26 cellular contexts compared by ENCODE assay signal in genomic region chr2:198231562-198231961, GRCh38.
"Had no signal": no experiment of that assay in that cellular context is flagged by ENCODE, and none has a peak within 500 bp of the region (broad histone marks: within the 10 kb centered on the region; RNA-seq: fewer than 3 reads in every experiment).

No MANE protein-coding gene starts in this region.

- H3K27me3 Mint-ChIP-seq: dendritic cell treated with granulocyte-macrophage colony-stimulating factor and Interleukin-4, amounts not matched to agents 40 ng/mL and 50 ng/mL, for 4 days had no signal

- H3K27ac Mint-ChIP-seq: dendritic cell treated with granulocyte-macrophage colony-stimulating factor and Interleukin-4, amounts not matched to agents 40 ng/mL and 50 ng/mL, for 4 days; naive thymus-derived CD4-positive, alpha-beta T cell; nephron had no signal

- DNase-seq: colonic mucosa; effector CD8-positive, alpha-beta T cell; erythroblast; esophagus squamous epithelium; hypothalamus; mesendoderm; midbrain; naive thymus-derived CD4-positive, alpha-beta T cell; occipital lobe; pancreas; stimulated activated CD4-positive, alpha-beta T cell treated with anti-CD3 and anti-CD28 coated beads, Interleukin-12 subunit alpha, Interleukin-12 subunit beta, amount 100 ng/mL, for 4 hours; stimulated activated CD4-positive, alpha-beta T cell treated with anti-CD3 and anti-CD28 coated beads, Interleukin-1b, Interleukin-23, amount 100 ng/mL, for 48 hours; stimulated activated CD4-positive, alpha-beta T cell treated with anti-CD3 and anti-CD28 coated beads, Interleukin-4, amount 100 ng/mL, for 1 hour; stimulated activated CD8-positive, alpha-beta memory T cell treated with anti-CD3 and anti-CD28 coated beads, Interleukin-4, amount 100 ng/mL, for 48 hours; stimulated activated naive CD4-positive, alpha-beta T cell; stomach; thyroid gland; trophoblast cell had no signal

- H3K27me3 ChIP-seq: colonic mucosa, esophagus squamous epithelium, pancreas, stomach, thyroid gland had no signal

- H3K9me3 Mint-ChIP-seq: central memory CD8-positive, alpha-beta T cell; dendritic cell treated with granulocyte-macrophage colony-stimulating factor and Interleukin-4, amounts not matched to agents 40 ng/mL and 50 ng/mL, for 4 days; naive thymus-derived CD4-positive, alpha-beta T cell; nephron had no signal

- H3K9me3 ChIP-seq: colonic mucosa, esophagus squamous epithelium, pancreas, stomach, thyroid gland had no signal

- H3K4me1 Mint-ChIP-seq: central memory CD8-positive, alpha-beta T cell had no signal

- ATAC-seq: naive thymus-derived CD4-positive, alpha-beta T cell; pancreas; sciatic nerve had no signal

- H3K4me3 Mint-ChIP-seq: central memory CD8-positive, alpha-beta T cell; dendritic cell treated with granulocyte-macrophage colony-stimulating factor and Interleukin-4, amounts not matched to agents 40 ng/mL and 50 ng/mL, for 4 days; naive thymus-derived CD4-positive, alpha-beta T cell; nephron had no signal

- H3K27ac ChIP-seq: colonic mucosa, esophagus squamous epithelium, pancreas, stomach, thyroid gland had no signal

- H3K4me3 ChIP-seq: colonic mucosa, esophagus squamous epithelium, pancreas, smooth muscle cell, stomach, thyroid gland had no signal

- FAIRE-seq: endothelial cell of umbilical vein, frontal cortex, keratinocyte, pancreas had no signal

- H3K4me2 ChIP-seq: smooth muscle cell had no signal

- H3K4me1 ChIP-seq: colonic mucosa, esophagus squamous epithelium, pancreas, stomach, thyroid gland had no signal

- H3K36me3 ChIP-seq: colonic mucosa, esophagus squamous epithelium, pancreas, stomach, thyroid gland had no signal
